33 cellular contexts compared by ENCODE assay signal in the genomic region with DNA sequence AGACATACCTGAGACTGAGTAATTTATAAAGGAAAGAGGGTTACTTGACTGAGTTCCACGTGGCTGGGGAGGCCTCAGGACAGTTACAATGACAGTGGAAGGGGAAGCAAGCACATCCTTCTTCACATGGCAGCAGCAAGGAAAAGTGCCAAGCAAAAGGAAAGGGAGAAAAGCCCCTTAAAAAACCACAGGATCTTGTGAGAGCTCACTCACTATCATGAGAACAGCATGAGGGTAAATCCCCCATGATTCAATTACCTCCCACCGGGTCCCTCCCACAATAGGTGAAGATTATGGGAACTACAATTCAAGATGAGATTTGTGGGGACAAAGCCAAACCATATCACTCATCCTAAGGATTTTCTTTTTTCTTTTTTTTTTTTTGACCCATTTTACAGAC.
DNase-seq lines count a peak whose midpoint lies in the region; ATAC-seq and TF ChIP-seq lines count a peak whose summit lies in the region.
"Had no signal": no experiment of that assay in that cellular context is flagged by ENCODE, and none has a peak within 500 bp of the region (broad histone marks: within the 10 kb centered on the region; RNA-seq: fewer than 3 reads in every experiment).

No MANE protein-coding gene starts in this region.

- POLR2A ChIA-PET in activated CD4-positive, alpha-beta memory T cell treated with anti-CD3 and anti-CD28 coated beads for 36 hours (lab: Charles Lee): interaction anchor here (0.8 kb wide), 1 partner anchor 330 kb away, joined by 3 read pairs; no protein-coding TSS in a partner anchor
- POLR2A ChIA-PET in activated CD4-positive, alpha-beta memory T cell treated with anti-CD3 and anti-CD28 coated beads, Interleukin-2, amount 10 ng/mL, durations not matched to agents 7 days and 5 days (lab: Charles Lee): no interaction called here
- POLR2A ChIA-PET in Caco-2 (lab: Charles Lee): no interaction called here

- no peaks in the 10 kb centered on the region for H3K36me3 ChIP-seq in Caco-2 (ENCODE audit: control insufficient read depth, insufficient read depth, low read length)
- H3K36me3 ChIP-seq in mesenchymal stem cell (ENCODE audit: control insufficient read depth in 1 of 2, insufficient read depth in 2 of 2, low read depth in 1 of 2, low read length in 2 of 2): no peaks in the 10 kb centered on the region
- H3K36me3 ChIP-seq: adrenal gland, breast epithelium, HAP-1, thoracic aorta, uterus, WERI-Rb-1 had no signal

- H4K8ac ChIP-seq in mesenchymal stem cell (ENCODE audit: low read length): peak overlapping the region; percentile 58

- H3K9me3 ChIP-seq in Caco-2 (no peaks in the 10 kb centered on the region), mesenchymal stem cell (ENCODE audit: control insufficient read depth, low read length) (no peaks in the 10 kb centered on the region)
- H3K9me3 ChIP-seq: A549, adrenal gland, breast epithelium, HAP-1, thoracic aorta, uterus had no signal

- peak overlapping the region in 1 of 2 experiments; percentile 55 for H3K18ac ChIP-seq in mesenchymal stem cell (ENCODE audit: low read depth in 1 of 2, low read length in 2 of 2)

- TF ChIP-seq CTCF in Caco-2 (IDR thresholded peaks at IDR 0.05; ENCODE audit: insufficient read depth in 1 of 2, low read depth in 1 of 2, low read length in 1 of 2, severe bottlenecking in 1 of 2, unreplicated experiment in 1 of 2): no peak

- no peak overlapping the region for H3K4ac ChIP-seq in mesenchymal stem cell (ENCODE audit: low read depth in 1 of 2, low read length in 2 of 2)

- H2BK120ac ChIP-seq in mesenchymal stem cell (ENCODE audit: low read depth, low read length): no peak overlapping the region

- H3K4me1 Mint-ChIP-seq in activated CD4-positive, alpha-beta memory T cell treated with anti-CD3 and anti-CD28 coated beads for 36 hours (ENCODE audit: low read depth): peaks cover 19% of the 10 kb centered on the region
- H3K4me1 Mint-ChIP-seq in activated CD4-positive, alpha-beta memory T cell treated with anti-CD3 and anti-CD28 coated beads, Interleukin-2, amount 10 ng/mL, durations not matched to agents 7 days and 5 days: no peaks in the 10 kb centered on the region
- H3K4me1 Mint-ChIP-seq in Caco-2 (ENCODE audit: low read depth, unreplicated experiment): peaks cover 40% of the 10 kb centered on the region
- H3K4me1 Mint-ChIP-seq: naive thymus-derived CD8-positive, alpha-beta T cell had no signal

- no peaks in the 10 kb centered on the region for H3K36me3 Mint-ChIP-seq in activated CD4-positive, alpha-beta memory T cell treated with anti-CD3 and anti-CD28 coated beads for 36 hours
- no peaks in the 10 kb centered on the region for H3K36me3 Mint-ChIP-seq in activated CD4-positive, alpha-beta memory T cell treated with anti-CD3 and anti-CD28 coated beads, Interleukin-2, amount 10 ng/mL, durations not matched to agents 7 days and 5 days (ENCODE audit: low read depth)
- no peaks in the 10 kb centered on the region for H3K36me3 Mint-ChIP-seq in Caco-2 (ENCODE audit: insufficient read depth, unreplicated experiment)
- H3K36me3 Mint-ChIP-seq: CD8-positive, alpha-beta T cell; naive thymus-derived CD8-positive, alpha-beta T cell; stimulated activated effector memory CD8-positive, alpha-beta T cell treated with anti-CD3 and anti-CD28 coated beads, Interleukin-12 subunit alpha, Interleukin-12 subunit beta, amount 100 ng/mL, for 72 hours had no signal

- BruUV-seq in Caco-2 (replicated peaks; lab: Mats Ljungman, UMichigan): no TSS peak

- DNase-seq in activated CD4-positive, alpha-beta memory T cell treated with anti-CD3 and anti-CD28 coated beads for 36 hours: peak; percentile 41
- DNase-seq in activated CD4-positive, alpha-beta memory T cell treated with anti-CD3 and anti-CD28 coated beads, Interleukin-2, amount 10 ng/mL, durations not matched to agents 7 days and 5 days: no peak
- no peak for DNase-seq in Caco-2
- DNase-seq in NCI-H82 treated with DMSO at 0.1 percent for 48 hours (lab: John Stamatoyannopoulos, UW; ENCODE audit: unreplicated experiment): peak; percentile 64
- peak; percentile 58 for DNase-seq in mesenchymal stem cell
- no peak for DNase-seq in DMS53 (lab: John Stamatoyannopoulos, UW)
- no peak for DNase-seq in ecto neural progenitor cell (ENCODE audit: low spot score)
- DNase-seq: activated CD8-positive, alpha-beta memory T cell treated with anti-CD3 and anti-CD28 coated beads, Interleukin-2, amount 50 U/mL, for 4 hours; activated gamma-delta T cell treated with Interleukin-2 at 50 U/mL for 16 hours; adrenal gland; AML-193; CD8-positive, alpha-beta T cell; effector CD8-positive, alpha-beta T cell; erythroblast; kidney; naive thymus-derived CD8-positive, alpha-beta T cell; NCI-H1092 treated with DMSO at 0.1 percent for 48 hours; NCI-H187 treated with DMSO at 0.1 percent for 48 hours; NCI-H2171 treated with DMSO at 0.1 percent for 48 hours; NCI-H524; Right ventricle myocardium superior; stimulated activated CD4-positive, alpha-beta T cell treated with anti-CD3 and anti-CD28 coated beads, Interleukin-4, amount 100 ng/mL, for 1 hour; SW 1271; T-helper 9 cell; uterus; WERI-Rb-1 had no signal

- H3K79me1 ChIP-seq in mesenchymal stem cell (replicated peaks; ENCODE audit: low read length, poor library complexity, severe bottlenecking): no peaks in the 10 kb centered on the region

- no peak overlapping the region for H3K27ac Mint-ChIP-seq in activated CD4-positive, alpha-beta memory T cell treated with anti-CD3 and anti-CD28 coated beads for 36 hours
- H3K27ac Mint-ChIP-seq in activated CD4-positive, alpha-beta memory T cell treated with anti-CD3 and anti-CD28 coated beads, Interleukin-2, amount 10 ng/mL, durations not matched to agents 7 days and 5 days: no peak overlapping the region
- peak overlapping the region; percentile 67 for H3K27ac Mint-ChIP-seq in Caco-2 (ENCODE audit: unreplicated experiment)
- H3K27ac Mint-ChIP-seq: CD8-positive, alpha-beta T cell; stimulated activated effector memory CD8-positive, alpha-beta T cell treated with anti-CD3 and anti-CD28 coated beads, Interleukin-12 subunit alpha, Interleukin-12 subunit beta, amount 100 ng/mL, for 72 hours had no signal

- no peak overlapping the region for H3K14ac ChIP-seq in mesenchymal stem cell (ENCODE audit: low read length in 2 of 2)

- H3K27me3 Mint-ChIP-seq in activated CD4-positive, alpha-beta memory T cell treated with anti-CD3 and anti-CD28 coated beads for 36 hours: no peaks in the 10 kb centered on the region
- H3K27me3 Mint-ChIP-seq in activated CD4-positive, alpha-beta memory T cell treated with anti-CD3 and anti-CD28 coated beads, Interleukin-2, amount 10 ng/mL, durations not matched to agents 7 days and 5 days: no peaks in the 10 kb centered on the region
- H3K27me3 Mint-ChIP-seq in Caco-2 (ENCODE audit: insufficient read depth, unreplicated experiment): no peaks in the 10 kb centered on the region
- H3K27me3 Mint-ChIP-seq: naive thymus-derived CD8-positive, alpha-beta T cell had no signal

- no peak overlapping the region for H2AK5ac ChIP-seq in mesenchymal stem cell (ENCODE audit: low read length, severe bottlenecking)

- no peak overlapping the region for H4K91ac ChIP-seq in mesenchymal stem cell (ENCODE audit: low read length)

- H2BK5ac ChIP-seq in mesenchymal stem cell (ENCODE audit: low read depth, low read length, poor library complexity, severe bottlenecking): no peak overlapping the region

- no peak for ATAC-seq in HG02588 (IDR thresholded peaks at IDR 0.05; ENCODE audit: unreplicated experiment)
- ATAC-seq: A549; CD8-positive, alpha-beta T cell; naive thymus-derived CD8-positive, alpha-beta T cell; stimulated activated effector memory CD8-positive, alpha-beta T cell treated with anti-CD3 and anti-CD28 coated beads, Interleukin-12 subunit alpha, Interleukin-12 subunit beta, amount 100 ng/mL, for 72 hours had no signal

- H3K4me3 ChIP-seq in Caco-2 (ENCODE audit: low read depth, low read length) (no peak overlapping the region), mesenchymal stem cell (ENCODE audit: insufficient read depth in 1 of 2, low read depth in 1 of 2, low read length in 2 of 2) (no peak overlapping the region)
- H3K4me3 ChIP-seq: A549, adrenal gland, breast epithelium, HAP-1, skin epidermis, thoracic aorta, uterus had no signal

- 64% methylated on average over 1 of the region's 2 CpGs for WGBS in mesenchymal stem cell

- peak overlapping the region in 1 of 2 experiments; percentile 12 for H2BK12ac ChIP-seq in mesenchymal stem cell (ENCODE audit: low read length in 2 of 2)

- H3K4me3 Mint-ChIP-seq in activated CD4-positive, alpha-beta memory T cell treated with anti-CD3 and anti-CD28 coated beads for 36 hours: no peak overlapping the region
- no peak overlapping the region for H3K4me3 Mint-ChIP-seq in activated CD4-positive, alpha-beta memory T cell treated with anti-CD3 and anti-CD28 coated beads, Interleukin-2, amount 10 ng/mL, durations not matched to agents 7 days and 5 days
- H3K4me3 Mint-ChIP-seq in Caco-2 (ENCODE audit: unreplicated experiment): no peak overlapping the region
- H3K4me3 Mint-ChIP-seq: CD8-positive, alpha-beta T cell; naive thymus-derived CD8-positive, alpha-beta T cell; stimulated activated effector memory CD8-positive, alpha-beta T cell treated with anti-CD3 and anti-CD28 coated beads, Interleukin-12 subunit alpha, Interleukin-12 subunit beta, amount 100 ng/mL, for 72 hours had no signal

- H2BK15ac ChIP-seq in mesenchymal stem cell (ENCODE audit: low read depth, poor library complexity, severe bottlenecking): no peak overlapping the region

- no peak overlapping the region for H2AFZ ChIP-seq in mesenchymal stem cell (ENCODE audit: low read depth, low read length)

- intact Hi-C loops in activated CD4-positive, alpha-beta memory T cell treated with anti-CD3 and anti-CD28 coated beads for 36 hours (cut with micrococcal nuclease): loop anchor here (5.0 kb wide), 2 partner anchors 60 to 280 kb away; no protein-coding TSS in a partner anchor
- intact Hi-C loops in Caco-2 (cut with micrococcal nuclease; ENCODE audit: unreplicated experiment): no loop called here

- H3K4me2 ChIP-seq in mesenchymal stem cell (ENCODE audit: low read length, poor library complexity, severe bottlenecking): no peak overlapping the region
- H3K4me2 ChIP-seq: A549 had no signal

- H3K27me3 ChIP-seq in Caco-2 (replicated peaks; ENCODE audit: control insufficient read depth, insufficient read depth, low read length) (no peaks in the 10 kb centered on the region), mesenchymal stem cell (ENCODE audit: control insufficient read depth in 1 of 2, insufficient read depth in 1 of 2, low read length in 2 of 2) (no peaks in the 10 kb centered on the region)
- H3K27me3 ChIP-seq: adrenal gland, breast epithelium, uterus had no signal

- CTCF ChIA-PET in activated CD4-positive, alpha-beta memory T cell treated with anti-CD3 and anti-CD28 coated beads for 36 hours (lab: Charles Lee): interaction anchor here (1.5 kb wide), 1 partner anchor 119 kb away, joined by 4 read pairs; no protein-coding TSS in a partner anchor
- CTCF ChIA-PET in activated CD4-positive, alpha-beta memory T cell treated with anti-CD3 and anti-CD28 coated beads, Interleukin-2, amount 10 ng/mL, durations not matched to agents 7 days and 5 days (lab: Charles Lee): no interaction called here
- CTCF ChIA-PET in Caco-2 (lab: Charles Lee): no interaction called here

- H3K9ac ChIP-seq in mesenchymal stem cell (ENCODE audit: low read length): no peak overlapping the region

- peaks cover 31% of the 10 kb centered on the region for H3K4me1 ChIP-seq in Caco-2
- peaks cover 4% of the 10 kb centered on the region for H3K4me1 ChIP-seq in mesenchymal stem cell (ENCODE audit: control insufficient read depth, insufficient read depth, low read depth, low read length)
- H3K4me1 ChIP-seq: A549, adrenal gland, breast epithelium, uterus had no signal

- H3K23ac ChIP-seq in mesenchymal stem cell (ENCODE audit: low read length in 2 of 2): no peak overlapping the region

- no peak overlapping the region for H3K27ac ChIP-seq in mesenchymal stem cell (ENCODE audit: low read length, poor library complexity, severe bottlenecking)
- H3K27ac ChIP-seq: A549, adrenal gland, breast epithelium, skin epidermis, thoracic aorta, uterus had no signal

- H3K9me3 Mint-ChIP-seq in activated CD4-positive, alpha-beta memory T cell treated with anti-CD3 and anti-CD28 coated beads for 36 hours: no peaks in the 10 kb centered on the region
- H3K9me3 Mint-ChIP-seq in activated CD4-positive, alpha-beta memory T cell treated with anti-CD3 and anti-CD28 coated beads, Interleukin-2, amount 10 ng/mL, durations not matched to agents 7 days and 5 days: no peaks in the 10 kb centered on the region
- H3K9me3 Mint-ChIP-seq in Caco-2 (ENCODE audit: unreplicated experiment): no peaks in the 10 kb centered on the region
- H3K9me3 Mint-ChIP-seq: CD8-positive, alpha-beta T cell; naive thymus-derived CD8-positive, alpha-beta T cell; stimulated activated effector memory CD8-positive, alpha-beta T cell treated with anti-CD3 and anti-CD28 coated beads, Interleukin-12 subunit alpha, Interleukin-12 subunit beta, amount 100 ng/mL, for 72 hours had no signal

Comparison
In these comparisons a context has a peak if more than half of its experiments do, and no peak if none do; other contexts are left out.
1. DNase-seq: peak in activated CD4-positive, alpha-beta memory T cell treated with anti-CD3 and anti-CD28 coated beads for 36 hours (single experiment), NCI-H82 treated with DMSO at 0.1 percent for 48 hours (single experiment) and mesenchymal stem cell (single experiment); none in activated CD4-positive, alpha-beta memory T cell treated with anti-CD3 and anti-CD28 coated beads, Interleukin-2, amount 10 ng/mL, durations not matched to agents 7 days and 5 days (single experiment), Caco-2 (0 of 2), DMS53 (single experiment) and ecto neural progenitor cell (single experiment).